In genomic region chr11:82308979-82309378, GRCh38 we compare ENCODE assay signal across 30 cellular contexts.
"Had no signal": no experiment of that assay in that cellular context is flagged by ENCODE, and none has a peak within 500 bp of the region (broad histone marks: within the 10 kb centered on the region; RNA-seq: fewer than 3 reads in every experiment).

No MANE protein-coding gene starts in this region.

- H3K36me3 ChIP-seq: esophagus squamous epithelium, gastroesophageal sphincter, WERI-Rb-1 had no signal

- H3K4me3 ChIP-seq: body of pancreas, esophagus squamous epithelium, gastroesophageal sphincter had no signal

- DNase-seq: activated B cell treated with CpG ODN at 0.5 μM for 24 hours; activated CD4-positive, alpha-beta T cell treated with anti-CD3 and anti-CD28 coated beads for 48 hours; activated CD4-positive, alpha-beta T cell treated with anti-CD3 and anti-CD28 coated beads, Interleukin-2, amount 50 U/mL, for 1 hour; activated CD4-positive, alpha-beta T cell treated with anti-CD3 and anti-CD28 coated beads, Interleukin-2, amount 50 U/mL, for 48 hours; activated CD8-positive, alpha-beta memory T cell treated with anti-CD3 and anti-CD28 coated beads for 24 hours; activated CD8-positive, alpha-beta T cell treated with anti-CD3 and anti-CD28 coated beads for 36 hours; activated effector memory CD4-positive, alpha-beta T cell treated with Interleukin-2 at 50 U/mL for 16 hours; activated gamma-delta T cell treated with Interleukin-2 at 50 U/mL for 16 hours; activated naive CD4-positive, alpha-beta T cell treated with anti-CD3 and anti-CD28 coated beads, Interleukin-2, amount 50 U/mL, for 16 hours; activated naive CD4-positive, alpha-beta T cell treated with Interleukin-2 at 50 U/mL for 16 hours; activated T-cell treated with anti-CD3 and anti-CD28 coated beads, Interleukin-2, amount 50 U/mL, for 4 hours; amygdala; aorta; body of pancreas; caudate nucleus; effector CD8-positive, alpha-beta T cell; esophagus squamous epithelium; foreskin melanocyte; head of caudate nucleus; T-helper 1 cell; T-helper 17 cell; T1000; WERI-Rb-1 had no signal

- H3K9me3 ChIP-seq: body of pancreas, esophagus squamous epithelium, gastroesophageal sphincter had no signal

- H3K27me3 ChIP-seq: body of pancreas, esophagus squamous epithelium, gastroesophageal sphincter had no signal

- H3K27ac ChIP-seq: body of pancreas, epithelial cell of prostate, esophagus squamous epithelium, gastroesophageal sphincter, WERI-Rb-1 had no signal

- FAIRE-seq: colon, endometrium, endothelial cell of umbilical vein had no signal

- H3K4me1 ChIP-seq: body of pancreas, esophagus squamous epithelium, gastroesophageal sphincter had no signal

- ATAC-seq: activated CD4-positive, CD25-positive, alpha-beta regulatory T cell treated with anti-CD3 and anti-CD28 coated beads, Interleukin-2, amount 50 U/mL, for 24 hours; activated CD8-positive, alpha-beta T cell treated with anti-CD3 and anti-CD28 coated beads for 36 hours; activated T-cell treated with anti-CD3 and anti-CD28 coated beads, Interleukin-2, amount 50 U/mL, for 4 hours; activated T-helper 17 cell treated with anti-CD3 and anti-CD28 coated beads, Interleukin-2, amount 50 U/mL, for 72 hours; body of pancreas; gastroesophageal sphincter; T-helper 17 cell had no signal
